16 cellular contexts compared by ENCODE assay signal in the genomic region with DNA sequence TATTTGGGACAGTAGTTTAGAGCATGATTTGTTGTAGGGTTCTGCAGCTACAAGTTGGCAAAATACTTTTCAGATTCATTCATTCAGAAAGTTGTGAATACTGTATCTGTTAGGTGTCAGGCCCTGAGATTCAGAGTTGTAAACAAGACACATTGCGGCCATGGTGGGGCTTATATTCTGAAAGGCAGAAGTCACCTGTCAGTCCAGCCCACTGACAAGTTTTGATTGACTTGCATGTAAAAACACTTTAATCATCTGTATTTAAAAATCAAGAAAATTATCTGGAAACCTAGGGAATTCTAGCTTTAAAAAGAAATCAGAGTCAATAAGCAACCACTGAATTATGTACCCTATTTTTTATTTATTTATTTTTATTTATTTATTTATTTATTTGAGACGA. TPM values are rescaled to one million over a fixed set of nuclear protein-coding genes. Genes with fewer than 3 reads are reported as not detected.
A peak's percentile ranks its signal among the peaks of the same experiment; 100 is the strongest.
DNase-seq lines count a peak whose midpoint lies in the region; ATAC-seq, FAIRE-seq and TF ChIP-seq lines count a peak whose summit lies in the region.
"Had no signal": no experiment of that assay in that cellular context is flagged by ENCODE, and none has a peak within 500 bp of the region (broad histone marks: within the 10 kb centered on the region; RNA-seq: fewer than 3 reads in every experiment).

No MANE protein-coding gene starts in this region.

- H3K27me3 ChIP-seq in DOHH2 (ENCODE audit: control insufficient read depth, low read length) (no peaks in the 10 kb centered on the region), GM12878 (replicated peaks in 1 of 2; ENCODE audit: control insufficient read depth in 2 of 2, insufficient read depth in 2 of 2, low read length in 1 of 2) (no peaks in the 10 kb centered on the region)
- H3K27me3 ChIP-seq: Peyer's patch had no signal

- H3K36me3 ChIP-seq in DOHH2 (ENCODE audit: control insufficient read depth, low read length) (peaks cover 64% of the 10 kb centered on the region), GM12878 (ENCODE audit: control insufficient read depth in 2 of 2, insufficient read depth in 2 of 2, low read length in 1 of 2) (peaks cover 7 to 10% of the 10 kb centered on the region in 2 experiments; a peak in 3 of 4 replicates)
- H3K36me3 ChIP-seq: Peyer's patch had no signal

- in situ Hi-C loops in GM12878 (cut with MboI) = no loop called here

- peaks cover 80% of the 10 kb centered on the region for H3K4me1 Mint-ChIP-seq in activated naive CD8-positive, alpha-beta T cell (ENCODE audit: low read depth)
- peaks cover 81% of the 10 kb centered on the region for H3K4me1 Mint-ChIP-seq in activated naive CD8-positive, alpha-beta T cell treated with anti-CD3 and anti-CD28 coated beads, Interleukin-2, amount 50 U/mL, for 24 hours
- H3K4me1 Mint-ChIP-seq in stimulated activated effector memory CD8-positive, alpha-beta T cell treated with anti-CD3 and anti-CD28 coated beads, Interleukin-12 subunit alpha, Interleukin-12 subunit beta, amount 100 ng/mL, for 72 hours = peaks cover 75% of the 10 kb centered on the region

- H3K27me3 Mint-ChIP-seq in activated naive CD8-positive, alpha-beta T cell = no peaks in the 10 kb centered on the region
- H3K27me3 Mint-ChIP-seq in activated naive CD8-positive, alpha-beta T cell treated with anti-CD3 and anti-CD28 coated beads, Interleukin-2, amount 50 U/mL, for 24 hours = no peaks in the 10 kb centered on the region

- no peak for TF ChIP-seq RAD21 in GM12878 (IDR thresholded peaks at IDR 0.05; ENCODE audit: insufficient read depth, low read depth, low read length)

- TF ChIP-seq EP300 in GM12878 (IDR thresholded peaks at IDR 0.05; ENCODE audit: borderline replicate concordance in 1 of 2, control insufficient read depth in 1 of 2, low read depth in 2 of 2, low read length in 2 of 2) = no peak

- H3K4me2 ChIP-seq in DOHH2 (ENCODE audit: low read length) (peak overlapping the region; percentile 50; the same call in 1 of the 2 replicates), GM12878 (ENCODE audit: control insufficient read depth, insufficient read depth) (no peak overlapping the region)

- POLR2A ChIA-PET in GM12878 (lab: Charles Lee) = interaction anchor here (1.4 to 2.7 kb wide), 2 partner anchors 10 to 14 kb away, joined by 5 to 8 read pairs; no protein-coding TSS in a partner anchor

- no peaks in the 10 kb centered on the region for H3K9me3 Mint-ChIP-seq in activated naive CD8-positive, alpha-beta T cell (ENCODE audit: low read depth)
- H3K9me3 Mint-ChIP-seq in activated naive CD8-positive, alpha-beta T cell treated with anti-CD3 and anti-CD28 coated beads, Interleukin-2, amount 50 U/mL, for 24 hours = no peaks in the 10 kb centered on the region
- no peaks in the 10 kb centered on the region for H3K9me3 Mint-ChIP-seq in stimulated activated effector memory CD8-positive, alpha-beta T cell treated with anti-CD3 and anti-CD28 coated beads, Interleukin-12 subunit alpha, Interleukin-12 subunit beta, amount 100 ng/mL, for 72 hours

- no peak for FAIRE-seq in GM12878 (lab: Jason Lieb, UNC)

- RAD21 ChIA-PET in GM12878 (lab: Charles Lee; ENCODE audit: unreplicated experiment) = interaction anchor here (3.3 kb wide), 1 partner anchor 9 kb away, joined by 14 read pairs; no protein-coding TSS in a partner anchor

- intact Hi-C loops in GM12878 (cut with micrococcal nuclease; ENCODE audit: unreplicated experiment) (no loop called here), left cardiac atrium (cut with DNase I) (no loop called here)

- WGBS in GM12878 (ENCODE audit: insufficient coverage, insufficient replicate concordance, low lambda C conversion rate, missing lambda C conversion rate) = 80% methylated on average over 2 of the region's 2 CpGs

- no peak for ATAC-seq in activated naive CD8-positive, alpha-beta T cell treated with anti-CD3 and anti-CD28 coated beads, Interleukin-2, amount 50 U/mL, for 24 hours
- ATAC-seq in GM12878 (no peak), left cardiac atrium (no peak)
- ATAC-seq in stimulated activated effector memory CD8-positive, alpha-beta T cell treated with anti-CD3 and anti-CD28 coated beads, Interleukin-12 subunit alpha, Interleukin-12 subunit beta, amount 100 ng/mL, for 72 hours = no peak
- ATAC-seq: HCT116 had no signal

- no TSS peak for BruUV-seq in GM12878 (replicated peaks; lab: Mats Ljungman, UMichigan)

- CTCF ChIA-PET in GM12878 (lab: Yijun Ruan, JAX) = interaction anchor here (0.6 to 2.0 kb wide), 2 partner anchors 10 to 111 kb away, joined by 4 to 8 read pairs; no protein-coding TSS in a partner anchor

- no peak overlapping the region for H3K9ac ChIP-seq in GM12878 (ENCODE audit: control insufficient read depth, insufficient read depth, low read length)

- H3K27ac Mint-ChIP-seq in activated naive CD8-positive, alpha-beta T cell = peak overlapping the region; percentile 61
- H3K27ac Mint-ChIP-seq in activated naive CD8-positive, alpha-beta T cell treated with anti-CD3 and anti-CD28 coated beads, Interleukin-2, amount 50 U/mL, for 24 hours = no peak overlapping the region
- H3K27ac Mint-ChIP-seq in stimulated activated effector memory CD8-positive, alpha-beta T cell treated with anti-CD3 and anti-CD28 coated beads, Interleukin-12 subunit alpha, Interleukin-12 subunit beta, amount 100 ng/mL, for 72 hours = peak overlapping the region; percentile 68

- H3F3A ChIP-seq in DOHH2 (ENCODE audit: control insufficient read depth, insufficient read depth) = no peaks in the 10 kb centered on the region; the same call in 1 of the 2 replicates

- H2AFZ ChIP-seq in GM12878 (ENCODE audit: control insufficient read depth, low read depth, low read length) = no peak overlapping the region

- H3K4me3 ChIP-seq in DOHH2 (ENCODE audit: low read length) = no peak overlapping the region
- no peak overlapping the region for H3K4me3 ChIP-seq in GM12878
- H3K4me3 ChIP-seq: Peyer's patch had no signal

- H3K4me1 ChIP-seq in DOHH2 (ENCODE audit: control insufficient read depth, low read length) (peaks cover 73% of the 10 kb centered on the region), GM12878 (ENCODE audit: control insufficient read depth, insufficient read depth, low read length) (peaks cover 54% of the 10 kb centered on the region)

- DNase-seq in activated naive CD8-positive, alpha-beta T cell treated with anti-CD3 and anti-CD28 coated beads, Interleukin-2, amount 50 U/mL, for 24 hours = no peak
- DNase-seq in GM12878 (ENCODE audit: low read depth, low spot score) (no peak), NCI-H2171 treated with DMSO at 0.1 percent for 48 hours (lab: John Stamatoyannopoulos, UW) (no peak), dedifferentiated amniotic fluid mesenchymal stem cell (ENCODE audit: extremely low spot score) (no peak), left cardiac atrium (no peak)
- no peak for DNase-seq in stimulated activated effector memory CD8-positive, alpha-beta T cell treated with anti-CD3 and anti-CD28 coated beads, Interleukin-12 subunit alpha, Interleukin-12 subunit beta, amount 100 ng/mL, for 72 hours (ENCODE audit: low spot score in 2 of 2)
- DNase-seq: ACHN, IMR-90, NCI-H187 treated with DMSO at 0.1 percent for 48 hours, NCI-H2171, NCI-H774, Peyer's patch, SHP77 had no signal

- TF ChIP-seq POLR2A in GM12878 (IDR thresholded peaks at IDR 0.05; ENCODE audit: low read depth, low read length) = no peak

- H3K36me3 Mint-ChIP-seq in activated naive CD8-positive, alpha-beta T cell = peaks cover 8% of the 10 kb centered on the region
- H3K36me3 Mint-ChIP-seq in activated naive CD8-positive, alpha-beta T cell treated with anti-CD3 and anti-CD28 coated beads, Interleukin-2, amount 50 U/mL, for 24 hours (ENCODE audit: low read depth) = peaks cover 20% of the 10 kb centered on the region
- H3K36me3 Mint-ChIP-seq in stimulated activated effector memory CD8-positive, alpha-beta T cell treated with anti-CD3 and anti-CD28 coated beads, Interleukin-12 subunit alpha, Interleukin-12 subunit beta, amount 100 ng/mL, for 72 hours = peaks cover 30% of the 10 kb centered on the region

- no peaks in the 10 kb centered on the region for H3K9me2 ChIP-seq in DOHH2 (replicated peaks; ENCODE audit: control insufficient read depth, low read length)

- H4K20me1 ChIP-seq in DOHH2 (ENCODE audit: control insufficient read depth, insufficient read depth, low read depth, low read length) (peaks cover 64% of the 10 kb centered on the region), GM12878 (ENCODE audit: control insufficient read depth, insufficient read depth) (peaks cover 10% of the 10 kb centered on the region)

- SMC1A ChIA-PET in GM12878 (lab: Charles Lee; ENCODE audit: uncharacterized antibody, unreplicated experiment) = interaction anchor here (0.6 to 5.6 kb wide), 6 partner anchors 9 to 202 kb away, joined by 3 to 33 read pairs (median 3); no protein-coding TSS in a partner anchor

- H3K79me2 ChIP-seq in DOHH2 (ENCODE audit: control insufficient read depth, low read length) = peaks cover 100% of the 10 kb centered on the region
- H3K79me2 ChIP-seq in GM12878 (ENCODE audit: control insufficient read depth, insufficient read depth, low read length) = peaks cover 97% of the 10 kb centered on the region

- H3K27ac ChIP-seq in DOHH2 (ENCODE audit: low read depth, low read length) = no peak overlapping the region
- H3K27ac ChIP-seq in GM12878 (ENCODE audit: control insufficient read depth, insufficient read depth) = no peak overlapping the region
- H3K27ac ChIP-seq: Peyer's patch had no signal

- peak overlapping the region; percentile 45 for H3K4me3 Mint-ChIP-seq in activated naive CD8-positive, alpha-beta T cell
- H3K4me3 Mint-ChIP-seq in activated naive CD8-positive, alpha-beta T cell treated with anti-CD3 and anti-CD28 coated beads, Interleukin-2, amount 50 U/mL, for 24 hours = no peak overlapping the region
- H3K4me3 Mint-ChIP-seq in stimulated activated effector memory CD8-positive, alpha-beta T cell treated with anti-CD3 and anti-CD28 coated beads, Interleukin-12 subunit alpha, Interleukin-12 subunit beta, amount 100 ng/mL, for 72 hours = no peak overlapping the region

- no peak for TF ChIP-seq CTCF in DOHH2 (IDR thresholded peaks at IDR 0.05; ENCODE audit: low read depth, low read length, poor library complexity, severe bottlenecking)
- TF ChIP-seq CTCF in GM12878 (IDR thresholded peaks at IDR 0.05 in 2 of 3, conservative IDR thresholded peaks at IDR 0.05 in 1 of 3; ENCODE audit: control insufficient read depth in 2 of 3, extremely low read depth in 1 of 3, insufficient read depth in 1 of 3, low read depth in 3 of 3, low read length in 3 of 3) = no peak

- no peaks in the 10 kb centered on the region for H3K9me3 ChIP-seq in DOHH2 (ENCODE audit: control insufficient read depth, insufficient read depth, low read length)
- no peaks in the 10 kb centered on the region for H3K9me3 ChIP-seq in GM12878 (replicated peaks; ENCODE audit: control insufficient read depth, insufficient read depth, low read length)
- H3K9me3 ChIP-seq: Peyer's patch had no signal

RNA-seq across cellular contexts. Expression of a gene that starts 13.0 kb away (rescaled TPM):
- 116 and 118 TPM in 2 replicates for total RNA-seq in GM12878 (2013; cell fraction: nucleolus; rRNA removed)
- total RNA-seq in GM12878 (2014; rRNA removed) (54.0 and 63.2 TPM in 2 replicates), GM12878 (2014; rRNA removed; fragmentation: Illumina TruSeq; extraction: Trizol) (59.8 and 63.1 TPM in 2 replicates), GM12878 (2021) (219 and 227 TPM in 2 replicates), left cardiac atrium (100 to 1,000 TPM; 105 to 145 TPM)
- polyA plus RNA-seq in GM12878 (2011; ENCODE audit: low read depth) = 45.4 TPM
- polyA plus RNA-seq in GM12878 (2011; rRNA removed) (30.0 and 58.4 TPM in 2 replicates), GM12878 (2014; fragmentation: Illumina TruSeq; extraction: Trizol) (132 and 140 TPM in 2 replicates), GM12878 (2014; fragmentation: Nextera tagmentation; extraction: Ambion mirVana) (10 to 100 TPM; 22.6 to 39.3 TPM), GM12878 (2014; rRNA removed) (83.7 and 90.5 TPM in 2 replicates), GM12878 (2016; fragmentation: Nextera tagmentation; extraction: Ambion mirVana) (10 to 100 TPM; 30.0 to 34.3 TPM)
- polyA plus RNA-seq in GM12878 (2011; cell fraction: cytosol; rRNA removed) = 42.4 and 55.8 TPM in 2 replicates
- 99.6 and 121 TPM in 2 replicates for polyA plus RNA-seq in GM12878 (2011; cell fraction: nucleus; rRNA removed)
- 57.6 and 61.3 TPM in 2 replicates for polyA plus RNA-seq in GM12878 (2012)
- 67.0 and 86.7 TPM in 2 replicates for polyA minus RNA-seq in GM12878 (2011; rRNA and poly(A)+ RNA removed)
- polyA minus RNA-seq in GM12878 (2011; cell fraction: cytosol; rRNA and poly(A)+ RNA removed) = 44.5 and 48.9 TPM in 2 replicates
- 58.8 and 110 TPM in 2 replicates for polyA minus RNA-seq in GM12878 (2011; cell fraction: nucleus; rRNA and poly(A)+ RNA removed)
